8 cellular contexts compared by ENCODE assay signal in genomic region chr1:182299728-182300581, GRCh38.
DNase-seq lines count a peak whose midpoint lies in the region; ATAC-seq lines count a peak whose summit lies in the region.

No MANE protein-coding gene starts in this region.

- peak; percentile 46 for DNase-seq in activated T-cell treated with anti-CD3 and anti-CD28 coated beads, Interleukin-2, amount 50 U/mL, for 72 hours
- DNase-seq in activated T-cell treated with anti-CD3 and anti-CD28 coated beads, Interleukin-2, amount 50 U/mL, for 4 hours = no peak
- peak; percentile 84 for DNase-seq in UCSD-AML1 (lab: John Stamatoyannopoulos, UW; ENCODE audit: unreplicated experiment)
- DNase-seq in right cardiac atrium = peak; percentile 70 to 87 (median 84)
- DNase-seq in NCI-H524 treated with DMSO at 0.1 percent for 48 hours (lab: John Stamatoyannopoulos, UW) = no peak
- no peak for DNase-seq in T1000 (lab: John Stamatoyannopoulos, UW)

- H3K27me3 ChIP-seq in right cardiac atrium (ENCODE audit: control insufficient read depth, insufficient read depth) (no peaks in the 10 kb centered on the region), thymus (ENCODE audit: control insufficient read depth, insufficient read depth) (no peaks in the 10 kb centered on the region)

- H3K9me3 Mint-ChIP-seq in activated T-cell treated with anti-CD3 and anti-CD28 coated beads, Interleukin-2, amount 50 U/mL, for 72 hours = no peaks in the 10 kb centered on the region
- no peaks in the 10 kb centered on the region for H3K9me3 Mint-ChIP-seq in activated T-cell treated with anti-CD3 and anti-CD28 coated beads, Interleukin-2, amount 50 U/mL, for 4 hours

- H3K4me3 Mint-ChIP-seq in activated T-cell treated with anti-CD3 and anti-CD28 coated beads, Interleukin-2, amount 50 U/mL, for 72 hours = peak overlapping the region; percentile 36 to 50
- H3K4me3 Mint-ChIP-seq in activated T-cell treated with anti-CD3 and anti-CD28 coated beads, Interleukin-2, amount 50 U/mL, for 4 hours = no peak overlapping the region

- WGBS in right cardiac atrium = 48% methylated on average over 3 of the region's 3 CpGs
- 32% methylated on average over 3 of the region's 3 CpGs for WGBS in thymus

- H3K27ac Mint-ChIP-seq in activated T-cell treated with anti-CD3 and anti-CD28 coated beads, Interleukin-2, amount 50 U/mL, for 72 hours = peak overlapping the region; percentile 85

- no peaks in the 10 kb centered on the region for H3K36me3 ChIP-seq in thymus (ENCODE audit: control insufficient read depth, insufficient read depth)

- H3K36me3 Mint-ChIP-seq in activated T-cell treated with anti-CD3 and anti-CD28 coated beads, Interleukin-2, amount 50 U/mL, for 72 hours (ENCODE audit: insufficient read depth in 2 of 2) = no peaks in the 10 kb centered on the region
- H3K36me3 Mint-ChIP-seq in activated T-cell treated with anti-CD3 and anti-CD28 coated beads, Interleukin-2, amount 50 U/mL, for 4 hours (ENCODE audit: insufficient read depth) = no peaks in the 10 kb centered on the region

- no peak for ATAC-seq in activated T-cell treated with anti-CD3 and anti-CD28 coated beads, Interleukin-2, amount 50 U/mL, for 72 hours (replicated peaks in 1 of 2)
- no peak for ATAC-seq in activated T-cell treated with anti-CD3 and anti-CD28 coated beads, Interleukin-2, amount 50 U/mL, for 4 hours
- ATAC-seq in right cardiac atrium = peak; percentile 73 to 77
- no peak for ATAC-seq in GM18861 (IDR thresholded peaks at IDR 0.05; ENCODE audit: unreplicated experiment)

- H3K9me3 ChIP-seq in right cardiac atrium (ENCODE audit: control insufficient read depth, low read length) (no peaks in the 10 kb centered on the region), thymus (ENCODE audit: control insufficient read depth) (no peaks in the 10 kb centered on the region)

- H3K4me3 ChIP-seq in right cardiac atrium (ENCODE audit: low read length) = no peak overlapping the region
- no peak overlapping the region for H3K4me3 ChIP-seq in thymus (ENCODE audit: low read length)

- intact Hi-C loops in right cardiac atrium (cut with DNase I) = loop anchor here in 2 of 4 donors (5.0 to 10.0 kb wide), 3 partner anchors 92 to 155 kb away; partner anchors contain the start of gene GLUL (in 2 of the 2)

- H3K27ac ChIP-seq in right cardiac atrium (ENCODE audit: low read length) (peak overlapping the region; percentile 82), thymus (ENCODE audit: low read depth) (peak overlapping the region; percentile 90)

- H3K4me1 Mint-ChIP-seq in activated T-cell treated with anti-CD3 and anti-CD28 coated beads, Interleukin-2, amount 50 U/mL, for 72 hours (ENCODE audit: low read depth) = peaks cover 30% of the 10 kb centered on the region
- peaks cover 20% of the 10 kb centered on the region for H3K4me1 Mint-ChIP-seq in activated T-cell treated with anti-CD3 and anti-CD28 coated beads, Interleukin-2, amount 50 U/mL, for 4 hours (ENCODE audit: low read depth)

- H3K27me3 Mint-ChIP-seq in activated T-cell treated with anti-CD3 and anti-CD28 coated beads, Interleukin-2, amount 50 U/mL, for 72 hours (ENCODE audit: low read depth) = no peaks in the 10 kb centered on the region
- H3K27me3 Mint-ChIP-seq in activated T-cell treated with anti-CD3 and anti-CD28 coated beads, Interleukin-2, amount 50 U/mL, for 4 hours (ENCODE audit: low read depth) = no peaks in the 10 kb centered on the region

- peaks cover 5% of the 10 kb centered on the region for H3K4me1 ChIP-seq in right cardiac atrium (ENCODE audit: control insufficient read depth, insufficient read depth, low read length)
- peaks cover 24% of the 10 kb centered on the region for H3K4me1 ChIP-seq in thymus (ENCODE audit: control insufficient read depth, insufficient read depth, low read length)

Comparison
In these comparisons a context has a peak if more than half of its experiments do, and no peak if none do; other contexts are left out.
1. DNase-seq: peak in activated T-cell treated with anti-CD3 and anti-CD28 coated beads, Interleukin-2, amount 50 U/mL, for 72 hours (2 of 2), UCSD-AML1 (single experiment) and right cardiac atrium (3 of 3); none in activated T-cell treated with anti-CD3 and anti-CD28 coated beads, Interleukin-2, amount 50 U/mL, for 4 hours (single experiment), NCI-H524 treated with DMSO at 0.1 percent for 48 hours (single experiment) and T1000 (single experiment).
2. ATAC-seq: peak in right cardiac atrium (2 of 2); none in activated T-cell treated with anti-CD3 and anti-CD28 coated beads, Interleukin-2, amount 50 U/mL, for 72 hours (0 of 2), activated T-cell treated with anti-CD3 and anti-CD28 coated beads, Interleukin-2, amount 50 U/mL, for 4 hours (0 of 2) and GM18861 (single experiment).